8 cellular contexts compared by ENCODE assay signal in the genomic region with DNA sequence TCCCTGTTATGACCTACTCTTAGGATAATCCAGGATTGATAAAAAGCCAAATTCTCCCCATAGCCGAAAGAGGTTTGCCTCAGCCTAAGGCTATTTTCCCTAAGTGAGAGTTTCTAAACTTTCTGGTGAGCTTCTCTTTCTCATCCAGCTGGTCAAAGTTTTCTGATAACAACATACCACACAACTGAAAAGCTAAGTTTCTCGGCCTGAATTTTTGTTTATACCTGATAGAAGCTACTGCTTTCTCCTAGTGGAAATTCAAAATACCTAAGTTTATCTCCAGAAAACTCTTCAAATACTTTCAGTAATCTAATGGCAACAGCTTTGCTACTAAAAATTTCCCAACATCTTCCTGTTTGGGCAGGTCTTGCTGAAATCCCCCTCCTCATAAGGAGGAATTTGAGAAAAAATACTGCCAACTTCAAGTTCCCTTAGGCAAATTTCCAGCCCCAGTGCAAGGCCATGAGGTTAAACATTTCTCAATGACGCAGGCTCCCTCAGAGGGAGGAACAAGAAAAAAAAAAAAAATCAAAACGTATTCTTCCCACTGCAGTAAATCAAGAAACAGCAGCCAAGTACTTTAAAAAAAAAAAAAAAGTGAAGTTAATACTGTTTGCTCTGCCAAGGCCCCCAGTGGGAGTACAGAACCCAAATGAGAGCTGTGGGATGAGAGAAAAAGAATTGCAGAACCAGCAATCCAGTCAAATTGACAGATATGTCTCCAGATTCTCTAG.
A peak's percentile ranks its signal among the peaks of the same experiment; 100 is the strongest.
DNase-seq lines count a peak whose midpoint lies in the region; ATAC-seq and TF ChIP-seq lines count a peak whose summit lies in the region.

No MANE protein-coding gene starts in this region.

- peak overlapping the region; percentile 71 for H3K4me3 Mint-ChIP-seq in HFFc6
- H3K4me3 Mint-ChIP-seq in activated T-helper 17 cell treated with anti-CD3 and anti-CD28 coated beads, Interleukin-2, amount 50 U/mL, for 72 hours: no peak overlapping the region

- H3K27ac ChIP-seq in subcutaneous abdominal adipose tissue (ENCODE audit: low read depth, low read length): peak overlapping the region; percentile 71

- H3K9me3 Mint-ChIP-seq in HFFc6: no peaks in the 10 kb centered on the region
- no peaks in the 10 kb centered on the region for H3K9me3 Mint-ChIP-seq in activated T-helper 17 cell treated with anti-CD3 and anti-CD28 coated beads, Interleukin-2, amount 50 U/mL, for 72 hours

- H3K9me3 ChIP-seq in subcutaneous abdominal adipose tissue (ENCODE audit: control insufficient read depth in 5 of 5, low read length in 5 of 5): no peaks in the 10 kb centered on the region

- intact Hi-C loops in left colon (cut with DNase I, micrococcal nuclease): loop anchor here in 1 of 2 donors (10.0 kb wide), 1 partner anchor 125 kb away; a partner anchor contains a TSS

- H3K4me1 Mint-ChIP-seq in HFFc6 (ENCODE audit: low read depth): peaks cover 68% of the 10 kb centered on the region
- H3K4me1 Mint-ChIP-seq in activated T-helper 17 cell treated with anti-CD3 and anti-CD28 coated beads, Interleukin-2, amount 50 U/mL, for 72 hours: peaks cover 9% of the 10 kb centered on the region

- H3K4me3 ChIP-seq in subcutaneous abdominal adipose tissue (ENCODE audit: low read depth in 1 of 5, low read length in 5 of 5): no peak overlapping the region

- peaks cover 17 to 52% (median 43%) of the 10 kb centered on the region in 5 donors for H3K4me1 ChIP-seq in subcutaneous abdominal adipose tissue (ENCODE audit: control insufficient read depth in 5 of 5, insufficient read depth in 5 of 5, low read length in 5 of 5)

- peak; percentile 85 for ATAC-seq in left colon
- no peak for ATAC-seq in activated T-helper 17 cell treated with anti-CD3 and anti-CD28 coated beads, Interleukin-2, amount 50 U/mL, for 72 hours (replicated peaks)
- ATAC-seq in GM18870 (IDR thresholded peaks at IDR 0.05; ENCODE audit: unreplicated experiment): no peak
- no peak for ATAC-seq in HG02759 (IDR thresholded peaks at IDR 0.05; ENCODE audit: unreplicated experiment)

- H3K36me3 Mint-ChIP-seq in HFFc6 (ENCODE audit: low read depth): no peaks in the 10 kb centered on the region
- H3K36me3 Mint-ChIP-seq in activated T-helper 17 cell treated with anti-CD3 and anti-CD28 coated beads, Interleukin-2, amount 50 U/mL, for 72 hours (ENCODE audit: low read depth): no peaks in the 10 kb centered on the region

- no peaks in the 10 kb centered on the region for H3K27me3 ChIP-seq in subcutaneous abdominal adipose tissue (ENCODE audit: control insufficient read depth in 5 of 5, insufficient read depth in 4 of 5, low read length in 5 of 5)

- peak overlapping the region; percentile 2 to 64 (median 41) for H3K9ac ChIP-seq in subcutaneous abdominal adipose tissue (ENCODE audit: low read length in 5 of 5)

- H3K27ac Mint-ChIP-seq in HFFc6: peak overlapping the region; percentile 94
- no peak overlapping the region for H3K27ac Mint-ChIP-seq in activated T-helper 17 cell treated with anti-CD3 and anti-CD28 coated beads, Interleukin-2, amount 50 U/mL, for 72 hours

- H3K36me3 ChIP-seq in subcutaneous abdominal adipose tissue (ENCODE audit: control insufficient read depth in 5 of 5, insufficient read depth in 5 of 5, low read length in 5 of 5): no peaks in the 10 kb centered on the region

- H3K27me3 Mint-ChIP-seq in HFFc6 (ENCODE audit: insufficient read depth): no peaks in the 10 kb centered on the region
- H3K27me3 Mint-ChIP-seq in activated T-helper 17 cell treated with anti-CD3 and anti-CD28 coated beads, Interleukin-2, amount 50 U/mL, for 72 hours: no peaks in the 10 kb centered on the region

- no peak for TF ChIP-seq CTCF in HFFc6 (IDR thresholded peaks at IDR 0.05)

- DNase-seq in HFFc6: peak; percentile 57
- peak; percentile 58 for DNase-seq in brain pericyte (ENCODE audit: low read depth, low spot score)
- DNase-seq in left colon: peak; percentile 10 to 41
- no peak for DNase-seq in NCI-H187 (lab: John Stamatoyannopoulos, UW)

Comparison
In these comparisons a context has a peak if more than half of its experiments do, and no peak if none do; other contexts are left out.
1. DNase-seq: peak in HFFc6 (single experiment), brain pericyte (single experiment) and left colon (2 of 2); none in NCI-H187 (0 of 2).